Comparison of ENCODE assay signal across 8 cellular contexts in the genomic region with DNA sequence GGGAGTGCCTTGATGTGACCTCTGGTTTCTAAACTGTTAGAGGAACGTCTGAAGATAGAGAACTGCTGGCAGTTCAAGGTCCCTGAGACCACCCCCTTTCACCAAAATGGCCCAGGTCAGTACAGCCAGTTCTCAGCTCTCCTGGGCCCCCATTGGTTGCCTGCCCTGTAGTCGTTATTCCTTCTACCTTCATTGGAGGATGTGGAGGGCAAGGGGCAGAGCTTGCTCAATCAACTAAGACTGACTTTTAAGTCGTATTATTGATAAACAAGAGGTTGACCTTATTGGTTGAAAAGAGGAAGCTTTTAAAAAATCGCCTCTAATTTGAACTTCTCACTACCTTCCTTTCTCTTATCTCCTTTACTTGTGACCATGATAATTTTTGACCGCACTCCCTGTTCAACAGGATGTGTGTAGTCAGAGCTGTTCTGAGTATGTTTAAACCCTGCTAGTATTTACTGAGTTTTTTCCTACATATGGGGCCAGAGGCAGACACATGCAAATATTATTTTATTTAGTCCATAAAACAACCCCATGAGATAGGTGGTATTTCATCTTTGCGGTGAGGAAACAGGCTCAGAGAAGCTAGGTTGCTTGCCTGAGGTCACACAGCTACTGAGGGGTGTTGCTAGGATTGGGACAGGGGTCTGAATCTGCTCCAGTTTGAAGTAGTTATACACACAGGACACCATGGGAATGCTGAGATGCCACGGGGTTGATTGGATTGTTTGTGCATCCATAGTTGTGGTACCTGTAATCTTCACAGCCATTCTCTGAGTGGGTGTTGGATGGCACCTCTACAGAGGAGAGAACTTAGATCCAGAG. TPM values are rescaled to one million over a fixed set of nuclear protein-coding genes. Genes with fewer than 3 reads are reported as not detected.
A peak's percentile ranks its signal among the peaks of the same experiment; 100 is the strongest.
DNase-seq lines count a peak whose midpoint lies in the region; ATAC-seq and TF ChIP-seq lines count a peak whose summit lies in the region.

No MANE protein-coding gene starts in this region.

- H3K9me3 ChIP-seq in tibial artery (no peaks in the 10 kb centered on the region), aorta (ENCODE audit: control insufficient read depth, low read length) (no peaks in the 10 kb centered on the region)

- no peaks in the 10 kb centered on the region for H3K9me3 Mint-ChIP-seq in activated naive CD4-positive, alpha-beta T cell treated with anti-CD3 and anti-CD28 coated beads, Interleukin-2, amount 10 ng/mL, durations not matched to agents 7 days and 5 days
- no peaks in the 10 kb centered on the region for H3K9me3 Mint-ChIP-seq in effector memory CD8-positive, alpha-beta T cell

- H3K4me3 Mint-ChIP-seq in activated naive CD4-positive, alpha-beta T cell treated with anti-CD3 and anti-CD28 coated beads, Interleukin-2, amount 10 ng/mL, durations not matched to agents 7 days and 5 days, result no peak overlapping the region
- H3K4me3 Mint-ChIP-seq in effector memory CD8-positive, alpha-beta T cell, result peak overlapping the region; percentile 87 to 93

- H3K27me3 ChIP-seq in tibial artery (no peaks in the 10 kb centered on the region), aorta (ENCODE audit: control insufficient read depth in 1 of 2, insufficient read depth in 2 of 2, low read length in 1 of 2) (no peaks in the 10 kb centered on the region)

- intact Hi-C loops in tibial artery (cut with DNase I; ENCODE audit: low total_unique reads) (no loop called here), aorta (cut with DNase I) (no loop called here)

- CTCF ChIA-PET in activated naive CD4-positive, alpha-beta T cell treated with anti-CD3 and anti-CD28 coated beads, Interleukin-2, amount 10 ng/mL, durations not matched to agents 7 days and 5 days (lab: Charles Lee), result interaction anchor here (0.7 to 1.1 kb wide), 2 partner anchors 105 to 535 kb away, joined by 3 read pairs; no protein-coding TSS in a partner anchor

- ATAC-seq in HG03442 (IDR thresholded peaks at IDR 0.05; ENCODE audit: unreplicated experiment), result peak; percentile 21
- no peak for ATAC-seq in effector memory CD8-positive, alpha-beta T cell (replicated peaks)
- no peak for ATAC-seq in aorta (ENCODE audit: low FRiP score)

- DNase-seq in activated naive CD4-positive, alpha-beta T cell treated with anti-CD3 and anti-CD28 coated beads, Interleukin-2, amount 10 ng/mL, durations not matched to agents 7 days and 5 days, result no peak
- DNase-seq in activated naive CD4-positive, alpha-beta T cell (lab: John Stamatoyannopoulos, UW), result no peak
- DNase-seq in effector memory CD8-positive, alpha-beta T cell, result no peak
- DNase-seq in tibial artery (no peak), aorta (no peak), dermis blood vessel endothelial cell (no peak)
- DNase-seq in stimulated activated CD4-positive, alpha-beta T cell treated with anti-CD3 and anti-CD28 coated beads, Interleukin-12 subunit alpha, Interleukin-12 subunit beta, amount 100 ng/mL, for 4 hours, result no peak

- H3K36me3 ChIP-seq in tibial artery (peaks cover 0 to 18% (median 4%) of the 10 kb centered on the region in 3 donors), aorta (ENCODE audit: control insufficient read depth in 1 of 2, insufficient read depth in 2 of 2, low read length in 1 of 2) (no peaks in the 10 kb centered on the region)

- H3K27me3 Mint-ChIP-seq in activated naive CD4-positive, alpha-beta T cell treated with anti-CD3 and anti-CD28 coated beads, Interleukin-2, amount 10 ng/mL, durations not matched to agents 7 days and 5 days, result peaks cover 14% of the 10 kb centered on the region
- H3K27me3 Mint-ChIP-seq in effector memory CD8-positive, alpha-beta T cell, result no peaks in the 10 kb centered on the region

- H3K4me1 ChIP-seq in tibial artery (peaks cover 0 to 74% (median 66%) of the 10 kb centered on the region in 4 donors), aorta (ENCODE audit: control insufficient read depth in 1 of 2, insufficient read depth in 2 of 2, low read length in 2 of 2) (peaks cover 2 to 22% of the 10 kb centered on the region in 2 donors)

- H3K4me3 ChIP-seq in tibial artery, result peak overlapping the region in 1 of 2 donors; percentile 86
- H3K4me3 ChIP-seq in aorta (ENCODE audit: low read length in 2 of 2), result no peak overlapping the region

- peaks cover 4% of the 10 kb centered on the region for H3K36me3 Mint-ChIP-seq in activated naive CD4-positive, alpha-beta T cell treated with anti-CD3 and anti-CD28 coated beads, Interleukin-2, amount 10 ng/mL, durations not matched to agents 7 days and 5 days
- H3K36me3 Mint-ChIP-seq in effector memory CD8-positive, alpha-beta T cell (ENCODE audit: insufficient read depth), result peaks cover 37% of the 10 kb centered on the region

- H3K27ac ChIP-seq in tibial artery (peak overlapping the region; percentile 82 to 99), aorta (ENCODE audit: low read depth in 1 of 2, low read length in 2 of 2) (peak overlapping the region in 1 of 2 donors; percentile 83)

- no peak for TF ChIP-seq CTCF in tibial artery (IDR thresholded peaks at IDR 0.05)

- WGBS in aorta, 2 donors, result 69% methylated on average over 7 of the region's 7 CpGs

- peaks cover 71% of the 10 kb centered on the region for H3K4me1 Mint-ChIP-seq in activated naive CD4-positive, alpha-beta T cell treated with anti-CD3 and anti-CD28 coated beads, Interleukin-2, amount 10 ng/mL, durations not matched to agents 7 days and 5 days
- H3K4me1 Mint-ChIP-seq in effector memory CD8-positive, alpha-beta T cell (ENCODE audit: low read depth in 2 of 2), result peaks cover 65 to 75% of the 10 kb centered on the region in 2 donors

- peak overlapping the region; percentile 56 for H3K27ac Mint-ChIP-seq in activated naive CD4-positive, alpha-beta T cell treated with anti-CD3 and anti-CD28 coated beads, Interleukin-2, amount 10 ng/mL, durations not matched to agents 7 days and 5 days
- H3K27ac Mint-ChIP-seq in effector memory CD8-positive, alpha-beta T cell, result peak overlapping the region; percentile 94 to 95

RNA-seq across cellular contexts. Expression of gene ATP6V1E2, which starts 2.9 kb away (rescaled TPM):
- 1 to 10 TPM; 5.1 to 6.8 TPM for total RNA-seq in aorta
- 1 to 10 TPM; 2.9 to 8.0 TPM for polyA plus RNA-seq in aorta
- 3.3 and 3.7 TPM in 2 replicates for total RNA-seq in dermis blood vessel endothelial cell

RNA-seq across cellular contexts. Expression of gene RHOQ, which starts 2.9 kb away (rescaled TPM):
- total RNA-seq in aorta, result 100 to 1,000 TPM; 135 to 172 TPM
- 10 to 100 TPM; 59.2 to 98.3 TPM for polyA plus RNA-seq in aorta
- 23.0 and 28.8 TPM in 2 replicates for total RNA-seq in dermis blood vessel endothelial cell
